In the genomic region with DNA sequence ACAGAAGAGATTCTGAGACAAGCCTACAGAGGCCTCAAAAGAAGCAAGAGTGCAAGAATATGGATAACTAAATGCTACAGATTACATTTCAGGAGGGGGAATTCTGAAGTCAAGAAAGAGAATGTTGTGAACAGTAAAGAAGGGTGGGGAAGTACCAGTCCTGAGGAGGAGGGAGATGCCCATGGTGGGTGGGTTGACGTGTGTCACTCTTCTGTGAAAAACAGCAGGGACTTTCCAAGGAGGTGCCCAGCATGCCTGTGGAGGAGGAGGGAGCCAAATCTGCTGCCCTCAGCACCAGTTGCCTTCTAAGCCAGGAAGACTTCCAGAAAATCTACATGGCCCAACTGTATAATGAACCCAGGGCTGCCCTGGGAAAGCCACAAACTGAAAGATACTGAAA, we compare ENCODE assay signal across 11 cellular contexts.
DNase-seq lines count a peak whose midpoint lies in the region; ATAC-seq, FAIRE-seq and TF ChIP-seq lines count a peak whose summit lies in the region.
"Had no signal": no experiment of that assay in that cellular context is flagged by ENCODE, and none has a peak within 500 bp of the region (broad histone marks: within the 10 kb centered on the region; RNA-seq: fewer than 3 reads in every experiment).

No MANE protein-coding gene starts in this region.

- no peak overlapping the region for H2AFZ ChIP-seq in osteoblast (ENCODE audit: low read length)
- H2AFZ ChIP-seq: hepatocyte had no signal

- H3K4me2 ChIP-seq in osteoblast (ENCODE audit: insufficient read depth, low read length) = no peak overlapping the region
- H3K4me2 ChIP-seq: hepatocyte had no signal

- H3K27ac ChIP-seq in osteoblast (ENCODE audit: low read depth, low read length) = no peak overlapping the region
- H3K27ac ChIP-seq: adrenal gland, hepatocyte had no signal

- H3K36me3 ChIP-seq in osteoblast (ENCODE audit: insufficient read depth, low read length) = no peaks in the 10 kb centered on the region
- H3K36me3 ChIP-seq: adrenal gland had no signal

- no peak for TF ChIP-seq CTCF in osteoblast (IDR thresholded peaks at IDR 0.05; ENCODE audit: extremely low read depth, low read depth, low read length)
- TF ChIP-seq CTCF in D721Med (IDR thresholded peaks at IDR 0.05; ENCODE audit: insufficient read depth, missing control alignments) = no peak

- no peak overlapping the region for H3K4me3 ChIP-seq in osteoblast (ENCODE audit: insufficient read depth, low read length)
- H3K4me3 ChIP-seq: adrenal gland, hepatocyte had no signal

- H4K20me1 ChIP-seq in osteoblast (ENCODE audit: insufficient read depth, low read length) = no peaks in the 10 kb centered on the region

- no peak for FAIRE-seq in D721Med (lab: Jason Lieb, UNC)
- FAIRE-seq: GM19239 had no signal

- no peaks in the 10 kb centered on the region for H3K9me3 ChIP-seq in osteoblast (ENCODE audit: low read depth, low read length)
- H3K9me3 ChIP-seq: adrenal gland had no signal

- H3K79me2 ChIP-seq in osteoblast (ENCODE audit: insufficient read depth, low read length) = no peaks in the 10 kb centered on the region
- H3K79me2 ChIP-seq: hepatocyte had no signal

- peak; percentile 17 for DNase-seq in stimulated activated CD4-positive, alpha-beta T cell treated with anti-CD3 and anti-CD28 coated beads, Interleukin-1b, Interleukin-23, amount 100 ng/mL, for 48 hours
- DNase-seq in osteoblast (ENCODE audit: insufficient read length, low spot score, missing footprints) (no peak), 8988T (no peak), D721Med (ENCODE audit: insufficient read length, low spot score) (no peak), NOMO-1 treated with dmso at 0.1 percent for 144 hours (lab: John Stamatoyannopoulos, UW; ENCODE audit: unreplicated experiment) (no peak)
- DNase-seq: adrenal gland had no signal

- ATAC-seq in GM18861 (IDR thresholded peaks at IDR 0.05; ENCODE audit: unreplicated experiment) = peak; percentile 84
- ATAC-seq in GM21367 (IDR thresholded peaks at IDR 0.05; ENCODE audit: unreplicated experiment) = peak; percentile 64
- ATAC-seq in HG03378 (IDR thresholded peaks at IDR 0.05; ENCODE audit: unreplicated experiment) = peak; percentile 93

- no peaks in the 10 kb centered on the region for H3K27me3 ChIP-seq in osteoblast (ENCODE audit: insufficient read depth, low read length)
- H3K27me3 ChIP-seq: adrenal gland, hepatocyte had no signal

- no peaks in the 10 kb centered on the region for H3K4me1 ChIP-seq in osteoblast (ENCODE audit: insufficient read depth, low read length)
- H3K4me1 ChIP-seq: adrenal gland had no signal
